In the genomic region with DNA sequence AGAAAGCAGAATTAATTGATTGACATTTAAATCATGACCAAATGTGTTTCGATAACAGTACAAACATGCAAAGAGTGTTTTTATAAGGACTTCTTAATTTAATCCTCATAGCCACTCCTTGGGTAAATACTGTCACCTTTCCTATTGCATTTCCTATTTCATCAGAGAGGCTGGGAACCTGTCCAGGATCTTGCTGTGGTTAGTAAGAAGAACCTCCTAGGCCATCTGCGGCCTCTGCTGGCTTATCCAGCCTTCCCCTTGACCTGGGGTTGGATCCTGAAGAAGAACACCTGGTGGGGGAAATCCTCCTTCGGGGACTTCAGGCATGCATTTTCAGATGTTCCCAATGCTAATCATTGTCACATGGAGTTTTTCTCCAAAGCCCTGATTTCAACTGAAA, we compare ENCODE assay signal across 16 cellular contexts. TPM values are rescaled to one million over a fixed set of nuclear protein-coding genes. Genes with fewer than 3 reads are reported as not detected.
DNase-seq lines count a peak whose midpoint lies in the region; TF ChIP-seq lines count a peak whose summit lies in the region.
"Had no signal": no experiment of that assay in that cellular context is flagged by ENCODE, and none has a peak within 500 bp of the region (broad histone marks: within the 10 kb centered on the region; RNA-seq: fewer than 3 reads in every experiment).

No MANE protein-coding gene starts in this region.

- POLR2A ChIA-PET in HEK293T (lab: Yijun Ruan, JAX), result no interaction called here

- TF ChIP-seq CTCF in epithelial cell of esophagus (IDR thresholded peaks at IDR 0.05; ENCODE audit: insufficient read depth, low read depth, low read length, missing control alignments) (no peak), neural progenitor cell (IDR thresholded peaks at IDR 0.05) (no peak), osteocyte (IDR thresholded peaks at IDR 0.05) (no peak)

- no peaks in the 10 kb centered on the region for H3K9me3 ChIP-seq in neural progenitor cell (ENCODE audit: low read depth)
- H3K9me3 ChIP-seq: SJSA1 had no signal

- CTCF ChIA-PET in HEK293T (lab: Yijun Ruan, JAX), result no interaction called here

- no peaks in the 10 kb centered on the region for H3K36me3 Mint-ChIP-seq in neural progenitor cell
- H3K36me3 Mint-ChIP-seq in osteocyte (ENCODE audit: unreplicated experiment), result no peaks in the 10 kb centered on the region

- H3K79me2 ChIP-seq in neural progenitor cell (ENCODE audit: low read depth), result no peaks in the 10 kb centered on the region

- H3K9ac ChIP-seq in neural progenitor cell, result no peak overlapping the region

- DNase-seq in COR-L47 (lab: John Stamatoyannopoulos, UW) (peak; percentile 70), NCI-H2029 treated with DMSO at 0.1 percent for 48 hours (lab: John Stamatoyannopoulos, UW) (peak; percentile 47), epithelial cell of esophagus (ENCODE audit: low read depth) (peak; percentile 76), neural progenitor cell (ENCODE audit: low spot score) (no peak), NCI-H1105 (lab: John Stamatoyannopoulos, UW) (no peak), H7 (no peak), HEK293T (ENCODE audit: extremely low spot score) (no peak), osteocyte (ENCODE audit: extremely low spot score, unreplicated experiment) (no peak)
- DNase-seq: activated CD4-positive, alpha-beta T cell treated with anti-CD3 and anti-CD28 coated beads for 1 hour; activated effector memory CD4-positive, alpha-beta T cell treated with Interleukin-2 at 50 U/mL for 16 hours; effector CD4-positive, alpha-beta T cell; GOT3; NCI-H1105 treated with DMSO at 0.1 percent for 48 hours; nucleus accumbens; stimulated activated CD4-positive, alpha-beta T cell treated with anti-CD3 and anti-CD28 coated beads, Interleukin-4, amount 100 ng/mL, for 24 hours had no signal

- no peak overlapping the region for H3K27ac Mint-ChIP-seq in neural progenitor cell
- H3K27ac Mint-ChIP-seq in osteocyte (ENCODE audit: unreplicated experiment), result no peak overlapping the region

- H3K9me3 Mint-ChIP-seq in neural progenitor cell (no peaks in the 10 kb centered on the region), osteocyte (ENCODE audit: unreplicated experiment) (no peaks in the 10 kb centered on the region)

- H3F3A ChIP-seq in neural progenitor cell (ENCODE audit: low read depth), result peaks cover 10% of the 10 kb centered on the region

- H2AFZ ChIP-seq in neural progenitor cell (replicated peaks), result no peak overlapping the region

- H3K36me3 ChIP-seq in neural progenitor cell (no peaks in the 10 kb centered on the region), H7 (replicated peaks; ENCODE audit: control insufficient read depth, insufficient read depth, low read length) (no peaks in the 10 kb centered on the region)
- H3K36me3 ChIP-seq: SJSA1 had no signal

- no peak overlapping the region for H3K4me3 Mint-ChIP-seq in neural progenitor cell
- no peak overlapping the region for H3K4me3 Mint-ChIP-seq in osteocyte (ENCODE audit: unreplicated experiment)

- H3K4me3 ChIP-seq in epithelial cell of esophagus (ENCODE audit: low read length) (no peak overlapping the region), neural progenitor cell (no peak overlapping the region), H7 (ENCODE audit: insufficient read depth, low read depth, low read length) (no peak overlapping the region)
- H3K4me3 ChIP-seq: SJSA1 had no signal

- peaks cover 28% of the 10 kb centered on the region for H3K4me1 ChIP-seq in neural progenitor cell

- no peak overlapping the region for H3K27ac ChIP-seq in neural progenitor cell

- peaks cover 4% of the 10 kb centered on the region for H3K4me1 Mint-ChIP-seq in neural progenitor cell
- peaks cover 12% of the 10 kb centered on the region for H3K4me1 Mint-ChIP-seq in osteocyte (ENCODE audit: unreplicated experiment)

- no peaks in the 10 kb centered on the region for H4K20me1 ChIP-seq in neural progenitor cell (ENCODE audit: low read depth)

- H3K4me2 ChIP-seq in neural progenitor cell, result peak overlapping the region; percentile 37

- H3K27me3 Mint-ChIP-seq in neural progenitor cell (ENCODE audit: insufficient read depth, low read depth), result no peaks in the 10 kb centered on the region
- peaks cover 12% of the 10 kb centered on the region for H3K27me3 Mint-ChIP-seq in osteocyte (ENCODE audit: unreplicated experiment)

- H3K27me3 ChIP-seq in neural progenitor cell (no peaks in the 10 kb centered on the region), H7 (ENCODE audit: control insufficient read depth, insufficient read depth, low read length) (no peaks in the 10 kb centered on the region)
- H3K27me3 ChIP-seq: SJSA1 had no signal

TF ChIP-seq in HEK293T, 16 proteins besides CTCF, POLR2A, EP300 and RAD21:
- TF ChIP-seq BHLHE40 (IDR thresholded peaks at IDR 0.05; ENCODE audit: borderline replicate concordance), result no peak
- no peak for TF ChIP-seq FOXK2 (IDR thresholded peaks at IDR 0.05)
- no peak for TF ChIP-seq ZNF384 (IDR thresholded peaks at IDR 0.05)
- no peak for TF ChIP-seq HDGF (IDR thresholded peaks at IDR 0.05; ENCODE audit: borderline replicate concordance)
- no peak for TF ChIP-seq SP1 (IDR thresholded peaks at IDR 0.05)
- TF ChIP-seq CTBP1 (IDR thresholded peaks at IDR 0.05; ENCODE audit: borderline replicate concordance), result no peak
- TF ChIP-seq L3MBTL2 (conservative IDR thresholded peaks at IDR 0.05), result no peak
- TF ChIP-seq FOXA1 (IDR thresholded peaks at IDR 0.05), result no peak
- TF ChIP-seq SUZ12 (IDR thresholded peaks at IDR 0.05), result no peak
- no peak for TF ChIP-seq ELF4 (IDR thresholded peaks at IDR 0.05)
- TF ChIP-seq FOXM1 (IDR thresholded peaks at IDR 0.05; ENCODE audit: borderline replicate concordance), result no peak
- no peak for TF ChIP-seq NFRKB (IDR thresholded peaks at IDR 0.05)
- no peak for TF ChIP-seq TARDBP (IDR thresholded peaks at IDR 0.05)
- TF ChIP-seq LEF1 (IDR thresholded peaks at IDR 0.05; ENCODE audit: borderline replicate concordance), result no peak

RNA-seq across cellular contexts. Expression of gene GLDN, which starts 25.5 kb away (rescaled TPM):
- total RNA-seq in neural progenitor cell (ENCODE audit: low replicate concordance) (2.4 and 5.3 TPM in 2 replicates), osteocyte (not detected in 2 replicates)
- total RNA-seq in H7 (2014; rRNA removed; shearing (Covaris generic)), result 0.35 and 0.67 TPM in 2 replicates

RNA-seq across cellular contexts. Expression of gene CYP19A1, which starts 28.5 kb away (rescaled TPM):
- total RNA-seq in neural progenitor cell (ENCODE audit: low replicate concordance), result not detected in 2 replicates
- not detected in 2 replicates for total RNA-seq in H7 (2014; rRNA removed; shearing (Covaris generic))
- total RNA-seq in osteocyte, result not detected in 2 replicates
- total RNA-seq: SJSA1 had no signal

Comparison
In these comparisons a context has a peak if more than half of its experiments do, and no peak if none do; other contexts are left out.
1. DNase-seq: peak in COR-L47 (single experiment), NCI-H2029 treated with DMSO at 0.1 percent for 48 hours (single experiment) and epithelial cell of esophagus (single experiment); none in neural progenitor cell (single experiment), NCI-H1105 (single experiment), H7 (single experiment), HEK293T (single experiment) and osteocyte (single experiment).